ENCODE assay signal across 13 cellular contexts in the genomic region with DNA sequence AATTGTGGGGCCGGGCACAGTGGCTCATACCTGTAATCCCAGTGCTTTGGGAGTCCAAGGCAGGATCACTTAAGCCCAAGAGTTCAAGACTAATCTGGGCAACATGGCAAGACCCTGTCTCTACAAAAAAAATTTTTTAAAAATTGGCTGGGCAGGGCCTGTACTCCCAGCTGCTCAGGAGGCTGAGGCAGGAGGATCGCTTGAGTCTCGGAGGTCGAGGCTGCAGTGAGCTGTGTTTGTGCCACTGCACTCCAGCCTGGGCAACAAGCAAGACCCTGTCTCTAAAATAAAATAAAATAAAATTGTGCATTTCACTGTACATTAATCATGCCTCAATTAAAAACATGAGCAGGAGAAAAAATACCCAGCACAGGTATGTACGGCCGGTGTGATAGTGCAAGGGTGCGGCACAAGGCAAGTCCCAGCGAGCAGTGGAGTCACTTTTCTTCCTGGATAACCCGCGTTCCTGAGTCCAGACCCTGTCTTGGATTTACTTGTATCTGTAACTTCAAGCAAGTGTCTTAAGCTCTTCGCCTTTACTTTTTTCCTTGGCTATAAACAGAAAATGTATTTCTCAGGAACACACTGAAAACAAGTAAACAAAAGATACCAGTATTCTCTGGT. TPM values are rescaled to one million over a fixed set of nuclear protein-coding genes. Genes with fewer than 3 reads are reported as not detected.
DNase-seq lines count a peak whose midpoint lies in the region; ATAC-seq and TF ChIP-seq lines count a peak whose summit lies in the region.
"Had no signal": no experiment of that assay in that cellular context is flagged by ENCODE, and none has a peak within 500 bp of the region (broad histone marks: within the 10 kb centered on the region; RNA-seq: fewer than 3 reads in every experiment).

No MANE protein-coding gene starts in this region.

- H3K9ac ChIP-seq in IMR-90 (ENCODE audit: low read depth, low read length) (no peak overlapping the region), colonic mucosa (ENCODE audit: low read depth in 2 of 2, low read length in 2 of 2) (peak overlapping the region in 1 of 2 donors; percentile 54), mucosa of rectum (ENCODE audit: low read depth in 1 of 2, low read length in 2 of 2) (no peak overlapping the region)

- BruUV-seq in IMR-90 (replicated peaks; lab: Mats Ljungman, UMichigan) = no TSS peak

- H2BK5ac ChIP-seq in IMR-90 (ENCODE audit: low read depth, low read length, poor library complexity, severe bottlenecking) = peak overlapping the region; percentile 93

- peak overlapping the region; percentile 44; the same call in 1 of the 2 replicates for H3K23ac ChIP-seq in IMR-90 (ENCODE audit: low read depth, low read length)

- peak overlapping the region; percentile 52 for H2BK120ac ChIP-seq in IMR-90 (ENCODE audit: low read depth, low read length)

- in situ Hi-C loops in IMR-90 (cut with MboI; ENCODE audit: low sequenced_read_pairs) = no loop called here

- H4K8ac ChIP-seq in IMR-90 (ENCODE audit: low read depth in 2 of 2, low read length in 2 of 2) = peak overlapping the region in 1 of 2 experiments; percentile 75; a peak in 3 of 4 replicates

- H3K56ac ChIP-seq in IMR-90 (ENCODE audit: extremely low read depth, insufficient read depth, low read length) = no peak overlapping the region

- 93% methylated on average over 5 of the region's 11 CpGs; no CpG with 5 or more reads in 1 of the 2 experiments for WGBS in IMR-90 (ENCODE audit: extremely low coverage in 2 of 2, insufficient read length in 1 of 2), 2 experiments

- CTCF ChIA-PET in IMR-90 (lab: Yijun Ruan, JAX) = no interaction called here

- H3K18ac ChIP-seq in IMR-90 (ENCODE audit: low read depth, low read length) = peak overlapping the region; percentile 94

- H3K4me2 ChIP-seq in IMR-90 (ENCODE audit: low read depth, low read length) = peak overlapping the region; percentile 57

- peak overlapping the region; percentile 67; the same call in 1 of the 2 replicates for H2BK20ac ChIP-seq in IMR-90 (ENCODE audit: low read depth, low read length)

- H3K4ac ChIP-seq in IMR-90 (ENCODE audit: low read depth, low read length) = peak overlapping the region; percentile 59

- peak overlapping the region; percentile 27 for H4K91ac ChIP-seq in IMR-90 (ENCODE audit: insufficient read depth, low read depth, low read length)

- TF ChIP-seq CTCF in IMR-90 (conservative IDR thresholded peaks at IDR 0.05; ENCODE audit: low read depth, low read length) (no peak), colonic mucosa (IDR thresholded peaks at IDR 0.05) (no peak), thoracic aorta (IDR thresholded peaks at IDR 0.05) (no peak)

- H3K4me3 ChIP-seq in IMR-90 (ENCODE audit: insufficient read depth, low read depth, low read length) (no peak overlapping the region), colonic mucosa (no peak overlapping the region), mucosa of rectum (ENCODE audit: low read length in 2 of 2) (no peak overlapping the region), thoracic aorta (no peak overlapping the region)
- H3K4me3 ChIP-seq: testis had no signal

- TF ChIP-seq RAD21 in IMR-90 (IDR thresholded peaks at IDR 0.05; ENCODE audit: low read length) = no peak

- peak overlapping the region; percentile 60; the same call in 2 of the 3 replicates for H2BK15ac ChIP-seq in IMR-90 (ENCODE audit: low read depth, low read length)

- peak overlapping the region; percentile 73; the same call in 1 of the 2 replicates for H3K14ac ChIP-seq in IMR-90 (replicated peaks; ENCODE audit: low read depth, low read length)

- H4K20me1 ChIP-seq in IMR-90 (ENCODE audit: insufficient read depth, low read length) = peaks cover 6% of the 10 kb centered on the region

- peaks cover 50% of the 10 kb centered on the region for H3K4me1 ChIP-seq in IMR-90 (ENCODE audit: control insufficient read depth, insufficient read depth, low read length)
- peaks cover 40% of the 10 kb centered on the region for H3K4me1 ChIP-seq in colonic mucosa
- H3K4me1 ChIP-seq in mucosa of rectum (ENCODE audit: control insufficient read depth in 2 of 2, insufficient read depth in 2 of 2, low read length in 2 of 2) = peaks cover 44 to 59% of the 10 kb centered on the region in 2 donors
- peaks cover 66 to 82% of the 10 kb centered on the region in 2 donors for H3K4me1 ChIP-seq in thoracic aorta (ENCODE audit: control insufficient read depth in 1 of 2, low read depth in 2 of 2)
- H3K4me1 ChIP-seq: BE2C had no signal

- DNase-seq in IMR-90 (no peak), colonic mucosa (no peak), thoracic aorta (ENCODE audit: low spot score) (no peak), NCI-H1105 treated with DMSO at 0.1 percent for 48 hours (lab: John Stamatoyannopoulos, UW) (no peak), amygdala (lab: John Stamatoyannopoulos, UW) (no peak)
- DNase-seq in activated CD4-positive, alpha-beta T cell treated with anti-CD3 and anti-CD28 coated beads, Interleukin-2, amount 50 U/mL, for 48 hours = no peak
- DNase-seq: activated CD4-positive, alpha-beta memory T cell treated with anti-CD3 and anti-CD28 coated beads for 36 hours; BE2C; NCI-H1930; SHP77; testis had no signal

- POLR2A ChIA-PET in IMR-90 (lab: Charles Lee; ENCODE audit: unreplicated experiment) = no interaction called here

- no peak overlapping the region for H2AK9ac ChIP-seq in IMR-90 (replicated peaks; ENCODE audit: low read depth, low read length, poor library complexity)

- no peaks in the 10 kb centered on the region for H3K27me3 ChIP-seq in IMR-90 (ENCODE audit: control insufficient read depth, insufficient read depth, low read length)
- H3K27me3 ChIP-seq in colonic mucosa = no peaks in the 10 kb centered on the region
- no peaks in the 10 kb centered on the region for H3K27me3 ChIP-seq in mucosa of rectum (ENCODE audit: control insufficient read depth in 2 of 2, insufficient read depth in 2 of 2, low read length in 2 of 2)
- no peaks in the 10 kb centered on the region for H3K27me3 ChIP-seq in thoracic aorta (replicated peaks; ENCODE audit: insufficient read depth)
- H3K27me3 ChIP-seq: BE2C, testis had no signal

- peak overlapping the region; percentile 29; the same call in 1 of the 2 replicates for H2AK5ac ChIP-seq in IMR-90 (ENCODE audit: low read depth, low read length)

- ATAC-seq in IMR-90 (ENCODE audit: low read depth) (no peak), thoracic aorta (ENCODE audit: insufficient number of reproducible peaks, low FRiP score, low read depth) (no peak), SK-N-SH treated with all-trans-retinoic acid at 6 μM for 48 hours (no peak)

- intact Hi-C loops in IMR-90 (cut with micrococcal nuclease) (no loop called here), colonic mucosa (cut with DNase I) (no loop called here)

- H2AFZ ChIP-seq in IMR-90 (replicated peaks; ENCODE audit: low read length, poor library complexity) = no peak overlapping the region

- no peak for TF ChIP-seq POLR2A in IMR-90 (IDR thresholded peaks at IDR 0.05; ENCODE audit: low read depth, low read length)

- peak overlapping the region; percentile 78 for H3K27ac ChIP-seq in IMR-90 (ENCODE audit: insufficient read depth, low read length)
- H3K27ac ChIP-seq in colonic mucosa = peak overlapping the region; percentile 54
- H3K27ac ChIP-seq in mucosa of rectum (ENCODE audit: low read depth in 2 of 2, low read length in 2 of 2) = peak overlapping the region; percentile 44 to 55
- H3K27ac ChIP-seq in thoracic aorta = peak overlapping the region; percentile 67 to 97

- peak overlapping the region; percentile 92 for H4K5ac ChIP-seq in IMR-90 (ENCODE audit: low read depth, low read length)

- H3K9me3 ChIP-seq in IMR-90 (ENCODE audit: control insufficient read depth, insufficient read depth, low read length) = no peaks in the 10 kb centered on the region
- no peaks in the 10 kb centered on the region for H3K9me3 ChIP-seq in colonic mucosa
- H3K9me3 ChIP-seq in mucosa of rectum (ENCODE audit: control insufficient read depth in 2 of 2, low read length in 2 of 2) = no peaks in the 10 kb centered on the region
- H3K9me3 ChIP-seq in thoracic aorta = no peaks in the 10 kb centered on the region
- H3K9me3 ChIP-seq: BE2C, testis had no signal

- peaks cover 14% of the 10 kb centered on the region for H3K36me3 ChIP-seq in IMR-90 (ENCODE audit: control insufficient read depth, insufficient read depth, low read length)
- H3K36me3 ChIP-seq in colonic mucosa = no peaks in the 10 kb centered on the region
- H3K36me3 ChIP-seq in mucosa of rectum (ENCODE audit: control insufficient read depth in 2 of 2, insufficient read depth in 2 of 2, low read length in 2 of 2) = peaks cover 3 to 4% of the 10 kb centered on the region in 2 donors
- no peaks in the 10 kb centered on the region for H3K36me3 ChIP-seq in thoracic aorta

- peaks cover 8 to 64% of the 10 kb centered on the region in 2 experiments; a peak in 3 of 4 replicates for H3K79me1 ChIP-seq in IMR-90 (ENCODE audit: low read depth in 1 of 2, low read length in 2 of 2)

- H3K9me1 ChIP-seq in IMR-90 (ENCODE audit: insufficient read depth, low read length) = peaks cover 38% of the 10 kb centered on the region

- dilution Hi-C loops in IMR-90 (cut with HindIII; ENCODE audit: low sequenced_read_pairs, unreplicated experiment) = no loop called here

TF ChIP-seq in IMR-90, 13 proteins besides CTCF, POLR2A, EP300 and RAD21 (continues in another document):
- no peak for TF ChIP-seq MAZ (IDR thresholded peaks at IDR 0.05; ENCODE audit: borderline replicate concordance, low read depth, low read length)

TF ChIP-seq in SK-N-SH treated with all-trans-retinoic acid at 6 μM for 48 hours, 23 proteins besides CTCF, POLR2A, EP300 and RAD21 (continues in another document):
- TF ChIP-seq ARNTL (CRISPR knock-in tag; IDR thresholded peaks at IDR 0.05; ENCODE audit: borderline replicate concordance, low read depth) = no peak

RNA-seq across cellular contexts. Expression of a gene that starts 11.4 kb away (rescaled TPM):
- total RNA-seq in IMR-90 (2012; rRNA removed) (80.1 and 81.1 TPM in 2 replicates), colonic mucosa (10 to 100 TPM; 55.1 to 67.8 TPM), thoracic aorta (10 to 100 TPM; 63.7 to 80.8 TPM)
- polyA plus RNA-seq in IMR-90 (2012; rRNA removed) = 97.1 and 104 TPM in 2 replicates
- polyA plus RNA-seq in IMR-90 (2012; cell fraction: cytosol; rRNA removed) = 86.7 and 88.8 TPM in 2 replicates
- polyA plus RNA-seq in IMR-90 (2012; cell fraction: nucleus; rRNA removed; ENCODE audit: low replicate concordance) = 63.2 and 114 TPM in 2 replicates

RNA-seq across cellular contexts. Expression of a gene that starts 27.6 kb away (rescaled TPM):
- 9.5 and 10.3 TPM in 2 replicates for total RNA-seq in IMR-90 (2012; rRNA removed)
- polyA plus RNA-seq in IMR-90 (2012; rRNA removed) = 9.5 and 11.4 TPM in 2 replicates
- polyA plus RNA-seq in IMR-90 (2012; cell fraction: cytosol; rRNA removed) = 5.7 and 7.2 TPM in 2 replicates
- polyA plus RNA-seq in IMR-90 (2012; cell fraction: nucleus; rRNA removed; ENCODE audit: low replicate concordance) = 10.8 and 15.5 TPM in 2 replicates
- 10 to 100 TPM; 17.7 to 22.8 TPM for total RNA-seq in colonic mucosa
- 10 to 100 TPM; 13.4 to 50.1 TPM for total RNA-seq in thoracic aorta
